20 cellular contexts compared by ENCODE assay signal in the genomic region with DNA sequence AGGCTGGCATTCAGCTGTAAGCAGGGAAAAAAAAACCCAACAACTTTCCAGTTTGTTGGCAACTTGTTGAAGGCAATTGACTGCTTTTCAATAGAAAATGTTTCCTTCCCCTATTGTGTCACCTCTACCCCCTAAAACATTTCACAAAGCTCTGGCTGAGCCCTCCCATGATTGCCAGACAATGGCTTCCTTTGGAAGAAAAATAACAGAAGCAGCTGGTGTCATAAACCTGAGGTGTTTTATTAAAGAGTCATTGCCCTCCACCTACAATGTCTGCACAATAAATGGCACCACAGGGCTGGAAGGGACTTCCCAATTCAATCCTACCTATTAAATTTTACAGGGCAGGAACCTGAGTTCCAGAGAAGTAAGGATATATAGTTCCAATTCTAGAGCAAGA. TPM values are rescaled to one million over a fixed set of nuclear protein-coding genes. Genes with fewer than 3 reads are reported as not detected.
A peak's percentile ranks its signal among the peaks of the same experiment; 100 is the strongest.
DNase-seq lines count a peak whose midpoint lies in the region; ATAC-seq and TF ChIP-seq lines count a peak whose summit lies in the region.
"Had no signal": no experiment of that assay in that cellular context is flagged by ENCODE, and none has a peak within 500 bp of the region (broad histone marks: within the 10 kb centered on the region; RNA-seq: fewer than 3 reads in every experiment).

No MANE protein-coding gene starts in this region.

- H3K9me3 ChIP-seq in transverse colon (no peaks in the 10 kb centered on the region), PC-9 (ENCODE audit: insufficient read depth, low read depth) (no peaks in the 10 kb centered on the region)

- H3K4me1 ChIP-seq in transverse colon (peaks cover 0 to 68% (median 26%) of the 10 kb centered on the region in 4 donors), PC-9 (replicated peaks; ENCODE audit: insufficient read depth) (no peaks in the 10 kb centered on the region)

- no peak for TF ChIP-seq POLR2A in transverse colon (IDR thresholded peaks at IDR 0.05)

- no peaks in the 10 kb centered on the region for H4K20me1 ChIP-seq in PC-9 (ENCODE audit: insufficient read depth)

- no peaks in the 10 kb centered on the region for H3K9me3 Mint-ChIP-seq in activated CD8-positive, alpha-beta memory T cell treated with anti-CD3 and anti-CD28 coated beads, Interleukin-2, amount 10 ng/mL, durations not matched to agents 7 days and 5 days (ENCODE audit: low read depth)
- H3K9me3 Mint-ChIP-seq: CD8-positive, alpha-beta memory T cell had no signal

- no peak for ATAC-seq in activated CD8-positive, alpha-beta memory T cell treated with anti-CD3 and anti-CD28 coated beads, Interleukin-2, amount 10 ng/mL, durations not matched to agents 7 days and 5 days
- no peak for ATAC-seq in stimulated activated naive CD8-positive, alpha-beta T cell treated with anti-CD3 and anti-CD28 coated beads, Interleukin-15, Interleukin-2, amounts not matched to agents 100 U/mL and 50 U/mL, for 24 hours
- ATAC-seq: esophagus mucosa, GM12878 had no signal

- in situ Hi-C loops in transverse colon (cut with MboI; ENCODE audit: low pct_ligation_motif_present in 1 of 4, low pct_unique_long_range_greater_than_20kb in 1 of 4, low sequenced_read_pairs in 3 of 4) = loop anchor here in 1 of 4 donors (25.0 kb wide), 1 partner anchor 95 kb away; the partner anchor contains the start of gene PDE3B

- intact Hi-C loops in transverse colon (cut with DNase I; ENCODE audit: low total_unique reads) = no loop called here
- intact Hi-C loops in PC-9 (cut with micrococcal nuclease; ENCODE audit: unreplicated experiment) = no loop called here

- no peak overlapping the region for H2AFZ ChIP-seq in PC-9

- peaks cover 58% of the 10 kb centered on the region for H3K4me1 Mint-ChIP-seq in activated CD8-positive, alpha-beta memory T cell treated with anti-CD3 and anti-CD28 coated beads, Interleukin-2, amount 10 ng/mL, durations not matched to agents 7 days and 5 days

- no peak for DNase-seq in activated CD8-positive, alpha-beta memory T cell treated with anti-CD3 and anti-CD28 coated beads, Interleukin-2, amount 10 ng/mL, durations not matched to agents 7 days and 5 days
- DNase-seq in activated CD8-positive, alpha-beta memory T cell treated with anti-CD3 and anti-CD28 coated beads, Interleukin-2, amount 50 U/mL, for 4 hours = no peak
- peak; percentile 18 for DNase-seq in NCI-H1436 (lab: John Stamatoyannopoulos, UW)
- DNase-seq in NOMO-1 treated with dmso at 0.1 percent for 144 hours (lab: John Stamatoyannopoulos, UW; ENCODE audit: unreplicated experiment) = peak; percentile 10
- no peak for DNase-seq in transverse colon
- no peak for DNase-seq in stimulated activated naive CD8-positive, alpha-beta T cell treated with anti-CD3 and anti-CD28 coated beads, Interleukin-15, Interleukin-2, amounts not matched to agents 100 U/mL and 50 U/mL, for 24 hours
- no peak for DNase-seq in substantia nigra (lab: John Stamatoyannopoulos, UW)
- DNase-seq in PC-9 = no peak
- DNase-seq: ACHN; activated CD4-positive, CD25-positive, alpha-beta regulatory T cell; activated naive CD4-positive, alpha-beta T cell; CD8-positive, alpha-beta memory T cell; cortex of kidney; glutamatergic neuron; GOT3; NCI-H524 treated with DMSO at 0.1 percent for 48 hours; trophoblast cell had no signal

- peak overlapping the region; percentile 38 for H3K27ac Mint-ChIP-seq in activated CD8-positive, alpha-beta memory T cell treated with anti-CD3 and anti-CD28 coated beads, Interleukin-2, amount 10 ng/mL, durations not matched to agents 7 days and 5 days

- no peaks in the 10 kb centered on the region for H3K36me3 ChIP-seq in transverse colon
- H3K36me3 ChIP-seq in PC-9 (ENCODE audit: low read depth) = no peaks in the 10 kb centered on the region

- H3K27me3 ChIP-seq in transverse colon (no peaks in the 10 kb centered on the region), PC-9 (ENCODE audit: insufficient read depth, low read depth) (no peaks in the 10 kb centered on the region)

- CTCF ChIA-PET in activated CD8-positive, alpha-beta memory T cell treated with anti-CD3 and anti-CD28 coated beads, Interleukin-2, amount 10 ng/mL, durations not matched to agents 7 days and 5 days (lab: Charles Lee) = interaction anchor here (0.9 to 3.0 kb wide), 4 partner anchors 46 to 365 kb away, joined by 3 to 20 read pairs (median 8); partner anchors contain the start of gene PDE3B
- CTCF ChIA-PET in PC-9 (lab: Charles Lee) = interaction anchor here (0.6 kb wide), 1 partner anchor 85 kb away, joined by 3 read pairs; no protein-coding TSS in a partner anchor

- no peaks in the 10 kb centered on the region for H3K9me2 ChIP-seq in PC-9 (ENCODE audit: insufficient read depth)

- POLR2A ChIA-PET in PC-9 (lab: Charles Lee; ENCODE audit: unreplicated experiment) = no interaction called here

- no peaks in the 10 kb centered on the region for H3K79me2 ChIP-seq in PC-9 (ENCODE audit: low read depth)

- H3K4me2 ChIP-seq in PC-9 = no peak overlapping the region

- no TSS peak for BruUV-seq in PC-9 (replicated peaks; lab: Mats Ljungman, UMichigan)

- TF ChIP-seq CTCF in transverse colon (IDR thresholded peaks at IDR 0.05) = no peak
- TF ChIP-seq CTCF in PC-9 (conservative IDR thresholded peaks at IDR 0.05) = no peak

- no peaks in the 10 kb centered on the region for H3K27me3 Mint-ChIP-seq in activated CD8-positive, alpha-beta memory T cell treated with anti-CD3 and anti-CD28 coated beads, Interleukin-2, amount 10 ng/mL, durations not matched to agents 7 days and 5 days
- H3K27me3 Mint-ChIP-seq: CD8-positive, alpha-beta memory T cell had no signal

- peaks cover 38% of the 10 kb centered on the region for H3K36me3 Mint-ChIP-seq in activated CD8-positive, alpha-beta memory T cell treated with anti-CD3 and anti-CD28 coated beads, Interleukin-2, amount 10 ng/mL, durations not matched to agents 7 days and 5 days

- H3K4me3 Mint-ChIP-seq in activated CD8-positive, alpha-beta memory T cell treated with anti-CD3 and anti-CD28 coated beads, Interleukin-2, amount 10 ng/mL, durations not matched to agents 7 days and 5 days = no peak overlapping the region
- H3K4me3 Mint-ChIP-seq: CD8-positive, alpha-beta memory T cell had no signal

- H3K4me3 ChIP-seq in transverse colon = peak overlapping the region in 1 of 4 donors; percentile 23
- no peak overlapping the region for H3K4me3 ChIP-seq in PC-9
- H3K4me3 ChIP-seq: GM12878 had no signal

- no peak for TF ChIP-seq EP300 in transverse colon (IDR thresholded peaks at IDR 0.05; ENCODE audit: low read depth)

- H3F3A ChIP-seq in PC-9 (ENCODE audit: insufficient read depth, low read depth) = no peaks in the 10 kb centered on the region

- H3K27ac ChIP-seq in transverse colon = peak overlapping the region; percentile 58 to 67 (median 63)
- H3K27ac ChIP-seq in substantia nigra (ENCODE audit: low read depth, low read length, poor library complexity, severe bottlenecking) = no peak overlapping the region
- H3K27ac ChIP-seq in PC-9 = no peak overlapping the region
- H3K27ac ChIP-seq: RWPE1 had no signal

RNA-seq across cellular contexts. Expression of gene PSMA1, which starts 22.2 kb away (rescaled TPM):
- total RNA-seq in activated CD8-positive, alpha-beta memory T cell treated with anti-CD3 and anti-CD28 coated beads, Interleukin-2, amount 10 ng/mL, durations not matched to agents 7 days and 5 days = 100 to 1,000 TPM; 222 to 268 TPM
- 100 to 1,000 TPM in 2 of 4 donors, 10 to 100 TPM in 2; 12.1 to 112 (median 70.4) TPM for total RNA-seq in transverse colon
- 92.2 and 143 TPM in 2 replicates for total RNA-seq in PC-9 (2021)

RNA-seq across cellular contexts. Expression of gene COPB1, which starts 42.8 kb away (rescaled TPM):
- 100 to 1,000 TPM in 1 of 2 experiments, 10 to 100 TPM in 1; 74.7 to 106 TPM for total RNA-seq in activated CD8-positive, alpha-beta memory T cell treated with anti-CD3 and anti-CD28 coated beads, Interleukin-2, amount 10 ng/mL, durations not matched to agents 7 days and 5 days
- total RNA-seq in transverse colon (10 to 100 TPM; 30.7 to 91.9 (median 60.9) TPM), PC-9 (2021) (82.4 and 82.8 TPM in 2 replicates)

Comparison
In these comparisons a context has a peak if more than half of its experiments do, and no peak if none do; other contexts are left out.
1. DNase-seq: peak in NCI-H1436 (single experiment) and NOMO-1 treated with dmso at 0.1 percent for 144 hours (single experiment); none in activated CD8-positive, alpha-beta memory T cell treated with anti-CD3 and anti-CD28 coated beads, Interleukin-2, amount 10 ng/mL, durations not matched to agents 7 days and 5 days (single experiment), activated CD8-positive, alpha-beta memory T cell treated with anti-CD3 and anti-CD28 coated beads, Interleukin-2, amount 50 U/mL, for 4 hours (single experiment), transverse colon (single experiment), stimulated activated naive CD8-positive, alpha-beta T cell treated with anti-CD3 and anti-CD28 coated beads, Interleukin-15, Interleukin-2, amounts not matched to agents 100 U/mL and 50 U/mL, for 24 hours (single experiment), substantia nigra (0 of 49) and PC-9 (0 of 2).
2. H3K27ac ChIP-seq: peak in transverse colon (4 of 4); none in substantia nigra (single experiment) and PC-9 (single experiment).